ENCODE assay signal across 16 cellular contexts in genomic region chr18:32195881-32196815, GRCh38. TPM values are rescaled to one million over a fixed set of nuclear protein-coding genes. Genes with fewer than 3 reads are reported as not detected.
DNase-seq lines count a peak whose midpoint lies in the region; ATAC-seq and TF ChIP-seq lines count a peak whose summit lies in the region.
"Had no signal": no experiment of that assay in that cellular context is flagged by ENCODE, and none has a peak within 500 bp of the region (broad histone marks: within the 10 kb centered on the region; RNA-seq: fewer than 3 reads in every experiment).

No MANE protein-coding gene starts in this region.

- no peak for DNase-seq in IMR-90
- peak; percentile 42 for DNase-seq in RWPE2 (ENCODE audit: low spot score)
- no peak for DNase-seq in neuronal stem cell (ENCODE audit: low spot score)
- no peak for DNase-seq in upper lobe of right lung
- no peak for DNase-seq in Caco-2
- no peak for DNase-seq in GM23338 (ENCODE audit: low spot score)
- DNase-seq: C1 segment of cervical spinal cord; CD4-positive, alpha-beta memory T cell; COR-L47; DMS153; DND-41; HFFc6 had no signal

- H3K4ac ChIP-seq in IMR-90 (ENCODE audit: low read depth, low read length) (no peak overlapping the region), neuronal stem cell (ENCODE audit: low read length) (no peak overlapping the region)

- in situ Hi-C loops in IMR-90 (cut with MboI; ENCODE audit: low sequenced_read_pairs): no loop called here

- no peak overlapping the region for H2BK20ac ChIP-seq in IMR-90 (ENCODE audit: low read depth, low read length)

- H3K4me1 Mint-ChIP-seq in Caco-2 (ENCODE audit: low read depth, unreplicated experiment) (no peaks in the 10 kb centered on the region), GM23338 (no peaks in the 10 kb centered on the region)
- H3K4me1 Mint-ChIP-seq: CD4-positive, alpha-beta memory T cell had no signal

- no TSS peak for BruUV-seq in IMR-90 (replicated peaks; lab: Mats Ljungman, UMichigan)
- no TSS peak for BruUV-seq in Caco-2 (replicated peaks; lab: Mats Ljungman, UMichigan)

- CTCF ChIA-PET in IMR-90 (lab: Yijun Ruan, JAX) (interaction anchor here (0.9 kb wide), 1 partner anchor 367 kb away, joined by 3 read pairs; no protein-coding TSS in a partner anchor), Caco-2 (lab: Charles Lee) (no interaction called here)

- H2AK5ac ChIP-seq in IMR-90 (ENCODE audit: low read depth, low read length) (no peak overlapping the region), neuronal stem cell (ENCODE audit: low read depth, low read length) (no peak overlapping the region)

- no peaks in the 10 kb centered on the region for H3K4me1 ChIP-seq in IMR-90 (ENCODE audit: control insufficient read depth, insufficient read depth, low read length)
- H3K4me1 ChIP-seq in RWPE2 (ENCODE audit: insufficient read depth, poor library complexity, severe bottlenecking): no peaks in the 10 kb centered on the region
- H3K4me1 ChIP-seq in neuronal stem cell (ENCODE audit: control insufficient read depth in 2 of 2, insufficient read depth in 1 of 2, low read depth in 1 of 2, low read length in 2 of 2): no peaks in the 10 kb centered on the region
- no peaks in the 10 kb centered on the region for H3K4me1 ChIP-seq in upper lobe of right lung
- H3K4me1 ChIP-seq in Caco-2: no peaks in the 10 kb centered on the region
- no peaks in the 10 kb centered on the region for H3K4me1 ChIP-seq in GM23338 (ENCODE audit: insufficient read depth)
- H3K4me1 ChIP-seq: HAP-1 had no signal

- no peak overlapping the region for H2BK12ac ChIP-seq in neuronal stem cell (ENCODE audit: low read length)

- intact Hi-C loops in IMR-90 (cut with micrococcal nuclease): no loop called here
- intact Hi-C loops in upper lobe of right lung (cut with DNase I): no loop called here
- intact Hi-C loops in Caco-2 (cut with micrococcal nuclease; ENCODE audit: unreplicated experiment): no loop called here

- dilution Hi-C loops in IMR-90 (cut with HindIII; ENCODE audit: low sequenced_read_pairs, unreplicated experiment): no loop called here

- H3K36me3 ChIP-seq in IMR-90 (ENCODE audit: control insufficient read depth, insufficient read depth, low read length): no peaks in the 10 kb centered on the region
- H3K36me3 ChIP-seq in RWPE2 (ENCODE audit: low read depth): no peaks in the 10 kb centered on the region
- no peaks in the 10 kb centered on the region for H3K36me3 ChIP-seq in neuronal stem cell (replicated peaks in 1 of 2; ENCODE audit: control insufficient read depth in 2 of 2, insufficient read depth in 2 of 2, low read length in 2 of 2)
- H3K36me3 ChIP-seq in upper lobe of right lung: no peaks in the 10 kb centered on the region
- H3K36me3 ChIP-seq in Caco-2 (ENCODE audit: control insufficient read depth, insufficient read depth, low read length): no peaks in the 10 kb centered on the region
- H3K36me3 ChIP-seq in GM23338 (ENCODE audit: insufficient read depth): no peaks in the 10 kb centered on the region
- H3K36me3 ChIP-seq: HAP-1 had no signal

- TF ChIP-seq POLR2A in IMR-90 (IDR thresholded peaks at IDR 0.05; ENCODE audit: low read depth, low read length): no peak

- no peaks in the 10 kb centered on the region; the same call in 1 of the 2 replicates for H3K27me3 ChIP-seq in IMR-90 (ENCODE audit: control insufficient read depth, insufficient read depth, low read length)
- no peaks in the 10 kb centered on the region for H3K27me3 ChIP-seq in RWPE2 (ENCODE audit: insufficient read depth, poor library complexity, severe bottlenecking)
- H3K27me3 ChIP-seq in neuronal stem cell (ENCODE audit: control insufficient read depth in 3 of 3, insufficient read depth in 3 of 3, low read depth in 1 of 3, low read length in 3 of 3): no peaks in the 10 kb centered on the region
- H3K27me3 ChIP-seq in upper lobe of right lung: no peaks in the 10 kb centered on the region
- H3K27me3 ChIP-seq in Caco-2 (replicated peaks; ENCODE audit: control insufficient read depth, insufficient read depth, low read length): no peaks in the 10 kb centered on the region
- H3K27me3 ChIP-seq in GM23338 (ENCODE audit: insufficient read depth): no peaks in the 10 kb centered on the region

- H3K4me2 ChIP-seq in IMR-90 (ENCODE audit: low read depth, low read length): no peak overlapping the region
- no peak overlapping the region for H3K4me2 ChIP-seq in neuronal stem cell (ENCODE audit: insufficient read depth, low read length, poor library complexity, severe bottlenecking)
- H3K4me2 ChIP-seq in GM23338: no peak overlapping the region

- H3K14ac ChIP-seq in IMR-90 (replicated peaks; ENCODE audit: low read depth, low read length) (no peak overlapping the region), neuronal stem cell (ENCODE audit: low read length) (peak overlapping the region; percentile 90)

- 0 out of 2 replicates have a peak, but pooled peaks cover 9% of the 10 kb centered on the region for H3K9me2 ChIP-seq in GM23338 (ENCODE audit: insufficient read depth)

- H3K79me1 ChIP-seq in IMR-90 (ENCODE audit: low read depth in 1 of 2, low read length in 2 of 2) (no peaks in the 10 kb centered on the region), neuronal stem cell (ENCODE audit: low read depth, low read length) (no peaks in the 10 kb centered on the region)

- H3K4me3 Mint-ChIP-seq in Caco-2 (ENCODE audit: unreplicated experiment) (no peak overlapping the region), GM23338 (no peak overlapping the region)
- H3K4me3 Mint-ChIP-seq: CD4-positive, alpha-beta memory T cell; HFFc6 had no signal

- H4K5ac ChIP-seq in IMR-90 (ENCODE audit: low read depth, low read length): no peak overlapping the region

- no peaks in the 10 kb centered on the region for H3K36me3 Mint-ChIP-seq in Caco-2 (ENCODE audit: insufficient read depth, unreplicated experiment)
- no peaks in the 10 kb centered on the region for H3K36me3 Mint-ChIP-seq in GM23338 (ENCODE audit: low read depth)
- H3K36me3 Mint-ChIP-seq: CD4-positive, alpha-beta memory T cell had no signal

- ATAC-seq in IMR-90 (ENCODE audit: low read depth): no peak
- no peak for ATAC-seq in RWPE2 (ENCODE audit: low read depth)
- ATAC-seq in upper lobe of right lung: peak; percentile 28
- ATAC-seq in GM23338: no peak

- POLR2A ChIA-PET in IMR-90 (lab: Charles Lee; ENCODE audit: unreplicated experiment) (no interaction called here), Caco-2 (lab: Charles Lee) (no interaction called here)

- no peak overlapping the region for H3K27ac ChIP-seq in IMR-90 (ENCODE audit: insufficient read depth, low read length)
- H3K27ac ChIP-seq in RWPE2 (ENCODE audit: poor library complexity, severe bottlenecking): no peak overlapping the region
- H3K27ac ChIP-seq in neuronal stem cell (replicated peaks; ENCODE audit: low read length): no peak overlapping the region
- H3K27ac ChIP-seq in upper lobe of right lung: no peak overlapping the region
- H3K27ac ChIP-seq in GM23338 (ENCODE audit: low read depth): no peak overlapping the region

- H3K9ac ChIP-seq in IMR-90 (ENCODE audit: low read depth, low read length) (no peak overlapping the region), neuronal stem cell (ENCODE audit: low read depth, low read length, poor library complexity) (no peak overlapping the region)

- no peak overlapping the region for H2AK9ac ChIP-seq in IMR-90 (replicated peaks; ENCODE audit: low read depth, low read length, poor library complexity)

- no peaks in the 10 kb centered on the region for H3K9me1 ChIP-seq in IMR-90 (ENCODE audit: insufficient read depth, low read length)

- H3K23ac ChIP-seq in IMR-90 (ENCODE audit: low read depth, low read length) (no peak overlapping the region), neuronal stem cell (ENCODE audit: low read depth, low read length, poor library complexity) (peak overlapping the region; percentile 68)

- H3K18ac ChIP-seq in IMR-90 (ENCODE audit: low read depth, low read length) (no peak overlapping the region), neuronal stem cell (ENCODE audit: low read length) (no peak overlapping the region)

- H3K27ac Mint-ChIP-seq in Caco-2 (ENCODE audit: unreplicated experiment): no peak overlapping the region
- H3K27ac Mint-ChIP-seq in GM23338: no peak overlapping the region
- H3K27ac Mint-ChIP-seq: CD4-positive, alpha-beta memory T cell; HFFc6 had no signal

- no peak overlapping the region for H3K56ac ChIP-seq in IMR-90 (ENCODE audit: extremely low read depth, insufficient read depth, low read length)

- no peaks in the 10 kb centered on the region for H3K9me3 Mint-ChIP-seq in Caco-2 (ENCODE audit: unreplicated experiment)
- H3K9me3 Mint-ChIP-seq in GM23338: no peaks in the 10 kb centered on the region; the same call in 2 of the 3 replicates
- H3K9me3 Mint-ChIP-seq: CD4-positive, alpha-beta memory T cell; HFFc6 had no signal

- H2AFZ ChIP-seq in IMR-90 (replicated peaks; ENCODE audit: low read length, poor library complexity) (peak overlapping the region; percentile 41), neuronal stem cell (ENCODE audit: low read length) (no peak overlapping the region), GM23338 (no peak overlapping the region)

- no peak overlapping the region for H4K8ac ChIP-seq in IMR-90 (ENCODE audit: low read depth in 2 of 2, low read length in 2 of 2)
- no peak overlapping the region for H4K8ac ChIP-seq in neuronal stem cell (ENCODE audit: low read depth, low read length)

- H4K91ac ChIP-seq in IMR-90 (ENCODE audit: insufficient read depth, low read depth, low read length): no peak overlapping the region
- peak overlapping the region; percentile 40 for H4K91ac ChIP-seq in neuronal stem cell (ENCODE audit: low read depth, low read length, poor library complexity)

- H3K27me3 Mint-ChIP-seq in Caco-2 (ENCODE audit: insufficient read depth, unreplicated experiment) (no peaks in the 10 kb centered on the region), GM23338 (ENCODE audit: insufficient read depth, low read depth, poor library complexity) (peaks cover 3% of the 10 kb centered on the region)

- H2BK120ac ChIP-seq in IMR-90 (ENCODE audit: low read depth, low read length): no peak overlapping the region
- H2BK120ac ChIP-seq in neuronal stem cell (ENCODE audit: low read depth, low read length): no peak overlapping the region

- H3F3A ChIP-seq in GM23338 (replicated peaks; ENCODE audit: low read depth): no peaks in the 10 kb centered on the region

- H2BK5ac ChIP-seq in IMR-90 (ENCODE audit: low read depth, low read length, poor library complexity, severe bottlenecking): no peak overlapping the region
- H2BK5ac ChIP-seq in neuronal stem cell (ENCODE audit: low read length): no peak overlapping the region

- TF ChIP-seq CTCF in IMR-90 (conservative IDR thresholded peaks at IDR 0.05; ENCODE audit: low read depth, low read length): no peak
- TF ChIP-seq CTCF in RWPE2 (IDR thresholded peaks at IDR 0.05; ENCODE audit: poor library complexity, severe bottlenecking): no peak
- TF ChIP-seq CTCF in upper lobe of right lung (IDR thresholded peaks at IDR 0.05): no peak
- TF ChIP-seq CTCF in Caco-2 (IDR thresholded peaks at IDR 0.05; ENCODE audit: insufficient read depth in 1 of 2, low read depth in 1 of 2, low read length in 1 of 2, severe bottlenecking in 1 of 2, unreplicated experiment in 1 of 2): no peak
- TF ChIP-seq CTCF in GM23338 (conservative IDR thresholded peaks at IDR 0.05; ENCODE audit: low read depth in 2 of 2): no peak

- no peaks in the 10 kb centered on the region for H3K79me2 ChIP-seq in GM23338 (replicated peaks; ENCODE audit: insufficient read depth)

- no peak overlapping the region for H3K4me3 ChIP-seq in IMR-90 (ENCODE audit: insufficient read depth, low read depth, low read length)
- no peak overlapping the region for H3K4me3 ChIP-seq in RWPE2 (ENCODE audit: severe bottlenecking)
- H3K4me3 ChIP-seq in neuronal stem cell (ENCODE audit: low read length in 2 of 2): peak overlapping the region in 1 of 2 donors; percentile 61
- no peak overlapping the region for H3K4me3 ChIP-seq in upper lobe of right lung
- no peak overlapping the region for H3K4me3 ChIP-seq in Caco-2 (ENCODE audit: low read depth, low read length)
- H3K4me3 ChIP-seq in GM23338: no peak overlapping the region
- H3K4me3 ChIP-seq: HAP-1 had no signal

- no peaks in the 10 kb centered on the region for H4K20me1 ChIP-seq in IMR-90 (ENCODE audit: insufficient read depth, low read length)
- H4K20me1 ChIP-seq in GM23338 (replicated peaks; ENCODE audit: insufficient read depth): no peaks in the 10 kb centered on the region

- no peaks in the 10 kb centered on the region for H3K9me3 ChIP-seq in IMR-90 (ENCODE audit: control insufficient read depth, insufficient read depth, low read length)
- H3K9me3 ChIP-seq in RWPE2 (ENCODE audit: severe bottlenecking): no peaks in the 10 kb centered on the region
- no peaks in the 10 kb centered on the region for H3K9me3 ChIP-seq in neuronal stem cell (replicated peaks in 1 of 2; ENCODE audit: control insufficient read depth in 2 of 2, insufficient read depth in 1 of 2, low read depth in 1 of 2, low read length in 2 of 2)
- H3K9me3 ChIP-seq in upper lobe of right lung: no peaks in the 10 kb centered on the region
- no peaks in the 10 kb centered on the region for H3K9me3 ChIP-seq in Caco-2
- H3K9me3 ChIP-seq: HAP-1 had no signal

- TF ChIP-seq RAD21 in IMR-90 (IDR thresholded peaks at IDR 0.05; ENCODE audit: low read length): no peak

- WGBS in IMR-90 (ENCODE audit: extremely low coverage in 2 of 2, insufficient read length in 1 of 2), 2 experiments: 89% methylated on average over 23 of the region's 32 CpGs; no CpG with 5 or more reads in 1 of the 2 experiments
- no CpG with 5 or more reads among the region's 32 CpGs for WGBS in neuronal stem cell (ENCODE audit: extremely low coverage in 2 of 2, insufficient read length in 2 of 2, insufficient replicate concordance in 1 of 2), 2 donors

- H2BK15ac ChIP-seq in IMR-90 (ENCODE audit: low read depth, low read length) (no peak overlapping the region), neuronal stem cell (ENCODE audit: low read length) (no peak overlapping the region)

RNA-seq across cellular contexts. Expression of gene MEP1B, which starts 6.3 kb away (rescaled TPM):
- not detected in 2 replicates for total RNA-seq in IMR-90 (2012; rRNA removed)
- polyA plus RNA-seq in IMR-90 (2012; rRNA removed): not detected in 2 replicates
- polyA plus RNA-seq in IMR-90 (2012; cell fraction: cytosol; rRNA removed): not detected in 2 replicates
- polyA plus RNA-seq in IMR-90 (2012; cell fraction: nucleus; rRNA removed; ENCODE audit: low replicate concordance): 0.03 TPM in 1 of 2 replicates, not detected in the other
- polyA plus RNA-seq in neuronal stem cell (2013, experiment 1 of 2): not detected
- 0.01 TPM for polyA plus RNA-seq in neuronal stem cell (2013, experiment 2 of 2)
- not detected for total RNA-seq in upper lobe of right lung
- total RNA-seq in Caco-2 (2022): not detected in 2 replicates
- total RNA-seq in GM23338 (2014; rRNA removed; shearing (Covaris generic)): not detected in 2 replicates
- polyA plus RNA-seq in GM23338 (2016; fragmentation: Nextera tagmentation; extraction: Ambion mirVana): not detected in 2 replicates
- total RNA-seq: A172; CD4-positive, alpha-beta memory T cell; H4; HFFc6 had no signal
- polyA plus RNA-seq: BJ; CD4-positive, alpha-beta memory T cell had no signal
